Comparison of ENCODE assay signal across 1 cellular context in genomic region chr16:88759245-88759975, GRCh38.
TF ChIP-seq lines count a peak whose summit lies in the region.

No MANE protein-coding gene starts in this region.

TF ChIP-seq in GM23338, 12 proteins besides CTCF, POLR2A, EP300 and RAD21 (continued from another document):
- TF ChIP-seq ZNF462 (CRISPR knock-in tag; IDR thresholded peaks at IDR 0.05), result no peak
- TF ChIP-seq NANOG (IDR thresholded peaks at IDR 0.05; ENCODE audit: borderline replicate concordance), result no peak
